3 cellular contexts compared by ENCODE assay signal in the genomic region with DNA sequence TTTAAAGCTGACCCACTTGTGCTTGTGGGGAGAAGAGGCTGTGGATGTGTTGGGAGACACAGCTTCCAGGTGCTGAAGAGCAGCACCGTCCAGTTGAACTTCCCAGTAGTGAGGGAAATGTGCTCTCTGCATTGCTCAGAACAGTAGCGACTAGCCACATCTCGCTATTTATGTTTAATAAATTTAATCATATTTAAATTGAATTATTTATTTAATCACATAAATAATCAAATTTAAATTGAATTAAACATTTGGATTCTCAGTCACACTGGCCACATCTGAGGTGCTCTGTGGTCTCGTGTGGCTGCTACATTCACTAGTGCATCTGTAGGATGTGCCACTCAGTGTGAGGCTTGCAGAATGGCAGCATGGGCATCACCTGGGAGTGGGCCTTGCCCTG.
"Had no signal": no experiment of that assay in that cellular context is flagged by ENCODE, and none has a peak within 500 bp of the region (broad histone marks: within the 10 kb centered on the region; RNA-seq: fewer than 3 reads in every experiment).

No MANE protein-coding gene starts in this region.

- H3K4me3 ChIP-seq: GM12878 had no signal

- ATAC-seq: GM12878 had no signal

- DNase-seq: GDM1, GF-D8 had no signal
